In the genomic region with DNA sequence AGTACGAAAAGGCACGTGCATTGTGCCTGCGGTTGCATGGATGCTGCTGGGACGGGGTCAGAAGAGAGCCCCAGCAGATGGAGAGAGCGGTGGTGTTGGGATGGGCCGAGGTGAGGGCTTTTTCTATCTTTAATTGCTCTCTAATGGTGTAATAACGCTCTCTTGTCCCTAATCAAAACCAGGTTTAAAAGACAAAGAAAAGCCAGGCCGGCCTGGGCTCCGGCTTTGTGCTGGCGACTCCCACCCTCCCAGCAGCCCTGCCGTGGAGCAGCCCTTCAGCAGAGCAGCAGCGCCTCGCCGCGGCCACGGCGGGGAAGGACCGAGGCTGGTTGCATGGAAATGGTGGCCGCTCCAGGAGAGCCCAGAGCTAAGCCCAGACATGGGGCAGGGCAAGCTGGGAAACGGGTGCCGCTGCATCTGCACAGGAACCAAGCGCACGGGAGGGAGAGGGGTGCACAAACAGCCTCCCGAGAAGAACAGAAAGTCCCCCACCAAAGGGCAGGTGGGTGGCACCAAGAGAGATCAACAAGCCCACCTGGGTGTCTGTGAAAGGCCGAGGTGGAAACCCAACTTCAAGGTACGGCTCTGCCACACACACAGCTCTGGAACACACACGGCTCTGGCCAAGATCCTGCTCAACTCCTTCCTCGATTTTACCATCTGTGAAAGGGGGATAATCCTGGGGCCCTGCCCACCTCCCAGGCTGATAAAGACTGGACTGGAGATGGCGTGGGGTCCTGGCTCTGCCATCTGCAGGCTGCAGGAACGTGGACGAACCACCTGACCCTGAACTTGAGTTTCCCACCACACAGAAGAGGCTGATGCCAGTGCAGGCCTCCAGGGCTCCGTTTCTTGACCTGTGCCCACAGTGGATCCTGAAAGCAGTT, we compare ENCODE assay signal across 8 cellular contexts. TPM values are rescaled to one million over a fixed set of nuclear protein-coding genes. Genes with fewer than 3 reads are reported as not detected.
DNase-seq lines count a peak whose midpoint lies in the region; ATAC-seq, FAIRE-seq and TF ChIP-seq lines count a peak whose summit lies in the region.

No MANE protein-coding gene starts in this region.

- H3K27ac ChIP-seq in stomach smooth muscle (ENCODE audit: low read length), result peak overlapping the region; percentile 99

- in situ Hi-C loops in ACHN (cut with HindIII; ENCODE audit: low pct_ligation_motif_present, low pct_unique_long_range_greater_than_20kb, low sequenced_read_pairs), result loop anchor here (25.0 kb wide), 1 partner anchor 199 kb away; the partner anchor contains the start of gene RHOB

- H3K4me3 ChIP-seq in epithelial cell of proximal tubule (ENCODE audit: low read depth, low read length) (no peak overlapping the region), stomach smooth muscle (ENCODE audit: low read length in 2 of 2) (peak overlapping the region in 1 of 2 donors; percentile 49)

- peak; percentile 80 for ATAC-seq in HG03039 (IDR thresholded peaks at IDR 0.05; ENCODE audit: unreplicated experiment)

- TF ChIP-seq CTCF in epithelial cell of proximal tubule (conservative IDR thresholded peaks at IDR 0.05; ENCODE audit: low read depth, low read length), result peak; percentile 95

- H3K27me3 ChIP-seq in stomach smooth muscle (ENCODE audit: control insufficient read depth in 1 of 2, insufficient read depth in 2 of 2, low read length in 2 of 2), result no peaks in the 10 kb centered on the region

- peak overlapping the region; percentile 65 to 80 for H3K9ac ChIP-seq in stomach smooth muscle (ENCODE audit: low read length in 2 of 2)

- DNase-seq in ACHN, result peak; percentile 82
- peak; percentile 76 for DNase-seq in GM18507 (ENCODE audit: extremely low spot score, insufficient read length, low read depth)
- peak; percentile 37 for DNase-seq in NCI-H2171 (lab: John Stamatoyannopoulos, UW)
- peak; percentile 28 for DNase-seq in activated CD4-positive, alpha-beta T cell treated with anti-CD3 and anti-CD28 coated beads, Interleukin-2, amount 50 U/mL, for 1 hour
- no peak for DNase-seq in epithelial cell of proximal tubule (ENCODE audit: low read depth)
- peak; percentile 83 for DNase-seq in middle frontal gyrus (ENCODE audit: extremely low spot score, low spot score)

- no peaks in the 10 kb centered on the region for H3K9me3 ChIP-seq in stomach smooth muscle (ENCODE audit: control insufficient read depth in 2 of 2, low read length in 2 of 2)

- H3K36me3 ChIP-seq in stomach smooth muscle (ENCODE audit: control insufficient read depth in 2 of 2, insufficient read depth in 2 of 2, low read length in 2 of 2), result peaks cover 5 to 24% of the 10 kb centered on the region in 2 donors

- peak; percentile 88 for FAIRE-seq in GM18507 (lab: Jason Lieb, UNC)

- peaks cover 94% of the 10 kb centered on the region for H3K4me1 ChIP-seq in stomach smooth muscle (ENCODE audit: control insufficient read depth, insufficient read depth, low read length)

RNA-seq across cellular contexts. Expression of gene HS1BP3, which starts 15.0 kb away (rescaled TPM):
- total RNA-seq in epithelial cell of proximal tubule, result 11.6 and 14.4 TPM in 2 replicates

RNA-seq across cellular contexts. Expression of gene GDF7, which starts 31.0 kb away (rescaled TPM):
- not detected in 2 replicates for total RNA-seq in epithelial cell of proximal tubule
